1 cellular context compared by ENCODE assay signal in genomic region chr1:202585591-202585934, GRCh38.
TF ChIP-seq lines count a peak whose summit lies in the region.

No MANE protein-coding gene starts in this region.

TF ChIP-seq in IMR-90, 13 proteins besides CTCF, POLR2A, EP300 and RAD21:
- TF ChIP-seq MAFK (IDR thresholded peaks at IDR 0.05; ENCODE audit: low read depth, low read length) (no peak), CEBPB (IDR thresholded peaks at IDR 0.05; ENCODE audit: low read depth, low read length) (0 out of 2 replicates have a peak, but pooled peaks have one; percentile 21), RFX5 (IDR thresholded peaks at IDR 0.05; ENCODE audit: low read depth, low read length) (no peak)
